8 cellular contexts compared by ENCODE assay signal in the genomic region with DNA sequence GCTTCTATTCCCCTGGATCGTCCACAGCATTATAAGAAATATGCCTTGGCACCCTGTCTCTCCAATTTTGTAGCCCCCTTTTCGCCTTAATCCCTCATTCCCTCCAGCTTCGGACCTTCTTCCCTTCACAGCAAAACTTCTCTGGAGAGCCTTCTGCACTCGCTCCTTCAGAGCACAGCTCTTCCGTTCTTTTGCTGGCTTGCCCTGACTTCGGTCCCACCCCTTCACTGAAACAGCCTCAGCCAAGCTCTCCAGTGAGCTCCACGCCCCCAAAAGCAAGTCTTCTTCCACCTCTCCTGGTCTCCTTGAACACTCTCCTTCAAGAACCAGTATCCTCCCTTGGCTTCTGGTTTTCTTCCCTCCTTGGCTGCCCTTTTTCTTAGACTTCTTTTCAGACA. TPM values are rescaled to one million over a fixed set of nuclear protein-coding genes. Genes with fewer than 3 reads are reported as not detected.
DNase-seq lines count a peak whose midpoint lies in the region; ATAC-seq, FAIRE-seq and TF ChIP-seq lines count a peak whose summit lies in the region.

No MANE protein-coding gene starts in this region.

- ATAC-seq in WTC11, result peak; percentile 9
- no peak for ATAC-seq in gastrocnemius medialis
- no peak for ATAC-seq in HG03439 (IDR thresholded peaks at IDR 0.05; ENCODE audit: unreplicated experiment)
- ATAC-seq in left lobe of liver, result no peak

- peak overlapping the region; percentile 69 for H3K4me3 Mint-ChIP-seq in WTC11

- no peak for TF ChIP-seq POLR2A in gastrocnemius medialis (IDR thresholded peaks at IDR 0.05)

- CTCF ChIA-PET in WTC11 (lab: Charles Lee), result interaction anchor here (0.5 to 1.0 kb wide), 2 partner anchors 65 to 78 kb away, joined by 3 to 4 read pairs; no protein-coding TSS in a partner anchor

- peaks cover 34% of the 10 kb centered on the region for H3K27me3 Mint-ChIP-seq in WTC11 (ENCODE audit: low read depth)

- peaks cover 13% of the 10 kb centered on the region for H3K4me1 Mint-ChIP-seq in WTC11

- intact Hi-C loops in left ventricle myocardium inferior (cut with micrococcal nuclease) (no loop called here), gastrocnemius medialis (cut with DNase I; ENCODE audit: low total_unique reads) (no loop called here)

- POLR2A ChIA-PET in WTC11 (lab: Charles Lee), result no interaction called here

- no peaks in the 10 kb centered on the region for H3K9me3 Mint-ChIP-seq in WTC11

- H3K36me3 ChIP-seq in left ventricle myocardium inferior (no peaks in the 10 kb centered on the region), gastrocnemius medialis (no peaks in the 10 kb centered on the region), WERI-Rb-1 (no peaks in the 10 kb centered on the region)

- peaks cover 37% of the 10 kb centered on the region for H3K4me1 ChIP-seq in left ventricle myocardium inferior
- peaks cover 0 to 15% of the 10 kb centered on the region in 2 donors for H3K4me1 ChIP-seq in gastrocnemius medialis

- H3K4me3 ChIP-seq in left ventricle myocardium inferior (peak overlapping the region; percentile 81), gastrocnemius medialis (peak overlapping the region; percentile 64 to 81 (median 68)), WERI-Rb-1 (ENCODE audit: low read depth, low read length) (no peak overlapping the region)

- in situ Hi-C loops in gastrocnemius medialis (cut with MboI; ENCODE audit: low sequenced_read_pairs in 4 of 4), result no loop called here

- no peak overlapping the region for H3K27ac Mint-ChIP-seq in WTC11

- H3K27ac ChIP-seq in left ventricle myocardium inferior (replicated peaks) (peak overlapping the region; percentile 30), gastrocnemius medialis (no peak overlapping the region), WERI-Rb-1 (no peak overlapping the region)

- DNase-seq in WTC11 (ENCODE audit: low spot score) (no peak), left ventricle myocardium inferior (no peak), gastrocnemius medialis (no peak), WERI-Rb-1 (no peak), left lobe of liver (ENCODE audit: low spot score) (no peak), DMS114 treated with DMSO at 0.1 percent for 48 hours (lab: John Stamatoyannopoulos, UW; ENCODE audit: unreplicated experiment) (no peak)

- TF ChIP-seq CTCF in WTC11 (IDR thresholded peaks at IDR 0.05) (no peak), left ventricle myocardium inferior (IDR thresholded peaks at IDR 0.05; ENCODE audit: borderline replicate concordance) (no peak), gastrocnemius medialis (IDR thresholded peaks at IDR 0.05 in 4 of 5, conservative IDR thresholded peaks at IDR 0.05 in 1 of 5) (no peak), WERI-Rb-1 (IDR thresholded peaks at IDR 0.05; ENCODE audit: low read depth, low read length) (no peak)

- H3K9me3 ChIP-seq in left ventricle myocardium inferior (replicated peaks) (no peaks in the 10 kb centered on the region), gastrocnemius medialis (no peaks in the 10 kb centered on the region), WERI-Rb-1 (ENCODE audit: severe bottlenecking) (no peaks in the 10 kb centered on the region)

- H3K36me3 Mint-ChIP-seq in WTC11, result no peaks in the 10 kb centered on the region

- peak; percentile 47 for FAIRE-seq in G401.6 (lab: Jason Lieb, UNC)

- no peaks in the 10 kb centered on the region for H3K27me3 ChIP-seq in left ventricle myocardium inferior (ENCODE audit: low read depth)
- H3K27me3 ChIP-seq in gastrocnemius medialis, result no peaks in the 10 kb centered on the region
- H3K27me3 ChIP-seq in WERI-Rb-1 (ENCODE audit: insufficient read depth, low read depth, severe bottlenecking), result peaks cover 5% of the 10 kb centered on the region

TF ChIP-seq in WTC11, 78 proteins besides CTCF, POLR2A, EP300 and RAD21:
- TF ChIP-seq ZBTB21 (CRISPR knock-in tag; IDR thresholded peaks at IDR 0.05; ENCODE audit: borderline replicate concordance), result no peak
- no peak for TF ChIP-seq CREB1 (CRISPR knock-in tag; IDR thresholded peaks at IDR 0.05)
- no peak for TF ChIP-seq PRRX2 (CRISPR knock-in tag; IDR thresholded peaks at IDR 0.05)
- TF ChIP-seq, protein P1, sequence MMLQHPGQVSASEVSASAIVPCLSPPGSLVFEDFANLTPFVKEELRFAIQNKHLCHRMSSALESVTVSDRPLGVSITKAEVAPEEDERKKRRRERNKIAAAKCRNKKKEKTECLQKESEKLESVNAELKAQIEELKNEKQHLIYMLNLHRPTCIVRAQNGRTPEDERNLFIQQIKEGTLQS (CRISPR knock-in tag; conservative IDR thresholded peaks at IDR 0.05), result no peak
- TF ChIP-seq ZNF121 (CRISPR knock-in tag; IDR thresholded peaks at IDR 0.05), result no peak
- TF ChIP-seq, protein P2, sequence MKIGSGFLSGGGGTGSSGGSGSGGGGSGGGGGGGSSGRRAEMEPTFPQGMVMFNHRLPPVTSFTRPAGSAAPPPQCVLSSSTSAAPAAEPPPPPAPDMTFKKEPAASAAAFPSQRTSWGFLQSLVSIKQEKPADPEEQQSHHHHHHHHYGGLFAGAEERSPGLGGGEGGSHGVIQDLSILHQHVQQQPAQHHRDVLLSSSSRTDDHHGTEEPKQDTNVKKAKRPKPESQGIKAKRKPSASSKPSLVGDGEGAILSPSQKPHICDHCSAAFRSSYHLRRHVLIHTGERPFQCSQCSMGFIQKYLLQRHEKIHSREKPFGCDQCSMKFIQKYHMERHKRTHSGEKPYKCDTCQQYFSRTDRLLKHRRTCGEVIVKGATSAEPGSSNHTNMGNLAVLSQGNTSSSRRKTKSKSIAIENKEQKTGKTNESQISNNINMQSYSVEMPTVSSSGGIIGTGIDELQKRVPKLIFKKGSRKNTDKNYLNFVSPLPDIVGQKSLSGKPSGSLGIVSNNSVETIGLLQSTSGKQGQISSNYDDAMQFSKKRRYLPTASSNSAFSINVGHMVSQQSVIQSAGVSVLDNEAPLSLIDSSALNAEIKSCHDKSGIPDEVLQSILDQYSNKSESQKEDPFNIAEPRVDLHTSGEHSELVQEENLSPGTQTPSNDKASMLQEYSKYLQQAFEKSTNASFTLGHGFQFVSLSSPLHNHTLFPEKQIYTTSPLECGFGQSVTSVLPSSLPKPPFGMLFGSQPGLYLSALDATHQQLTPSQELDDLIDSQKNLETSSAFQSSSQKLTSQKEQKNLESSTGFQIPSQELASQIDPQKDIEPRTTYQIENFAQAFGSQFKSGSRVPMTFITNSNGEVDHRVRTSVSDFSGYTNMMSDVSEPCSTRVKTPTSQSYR (CRISPR knock-in tag; IDR thresholded peaks at IDR 0.05), result no peak

RNA-seq across cellular contexts. Expression of a gene that starts 1.5 kb away (rescaled TPM):
- total RNA-seq in WTC11 (2021) (8.7 to 9.6 TPM (median 9.0 TPM) in 3 replicates), left ventricle myocardium inferior (2.5 TPM), gastrocnemius medialis (1 to 10 TPM in 3 of 4 donors, under 1 TPM in 1; 0.63 to 4.1 (median 2.2) TPM), left lobe of liver (1.8 TPM)
